In the genomic region with DNA sequence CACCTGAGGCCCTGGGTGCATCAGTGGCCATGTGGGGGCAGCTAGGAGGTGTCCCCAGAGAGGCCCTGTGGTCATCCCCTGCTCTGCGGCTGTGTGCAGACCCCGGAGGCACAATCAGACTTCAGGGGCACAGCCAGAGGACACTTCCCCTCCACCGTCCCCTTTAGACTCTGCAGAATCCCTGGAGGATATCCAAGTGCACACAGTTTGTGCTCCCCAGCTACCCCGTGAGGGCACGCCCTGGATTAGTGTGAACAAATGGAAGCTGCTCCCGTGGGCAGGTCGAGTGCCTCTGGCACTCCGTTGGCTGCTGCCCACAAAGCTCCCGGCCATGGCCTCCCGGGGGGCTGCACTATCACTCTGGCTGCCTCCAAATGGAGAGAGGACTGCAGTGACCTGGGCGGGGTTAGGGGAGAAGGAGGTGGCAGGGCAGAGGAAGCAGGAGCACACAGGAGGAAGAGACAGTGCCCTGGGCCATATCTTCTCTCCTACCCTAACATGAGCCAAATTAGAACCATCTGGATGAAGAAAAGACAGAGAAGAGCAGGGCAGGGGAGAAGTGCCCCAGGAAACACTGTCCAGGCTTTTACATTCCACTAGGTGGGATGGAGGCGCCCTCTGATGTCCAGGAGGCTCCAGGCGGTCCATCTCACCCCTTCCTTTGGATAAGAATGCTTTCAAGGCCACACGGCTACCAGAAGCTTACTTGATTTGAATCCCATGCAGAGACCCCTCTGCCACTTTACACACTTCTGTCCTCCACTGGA, we compare ENCODE assay signal across 9 cellular contexts. TPM values are rescaled to one million over a fixed set of nuclear protein-coding genes. Genes with fewer than 3 reads are reported as not detected.
DNase-seq lines count a peak whose midpoint lies in the region; ATAC-seq, FAIRE-seq and TF ChIP-seq lines count a peak whose summit lies in the region.
"Had no signal": no experiment of that assay in that cellular context is flagged by ENCODE, and none has a peak within 500 bp of the region (broad histone marks: within the 10 kb centered on the region; RNA-seq: fewer than 3 reads in every experiment).

No MANE protein-coding gene starts in this region.

- no peak for DNase-seq in AG09319 (ENCODE audit: extremely low read depth, low read depth)
- DNase-seq in GM23248 = peak; percentile 20
- DNase-seq in SK-N-DZ (ENCODE audit: low spot score) = peak; percentile 63
- peak; percentile 47 for DNase-seq in fibroblast of peridontal ligament (ENCODE audit: extremely low read depth)
- DNase-seq in COLO668 (lab: John Stamatoyannopoulos, UW; ENCODE audit: unreplicated experiment) = no peak
- DNase-seq in H54 (ENCODE audit: insufficient read length, low spot score) = no peak
- no peak for DNase-seq in NCI-H1105 (lab: John Stamatoyannopoulos, UW)
- DNase-seq: midbrain had no signal

- H2AFZ ChIP-seq in GM23248 = no peak overlapping the region

- no peaks in the 10 kb centered on the region for H3K27me3 ChIP-seq in GM23248 (replicated peaks; ENCODE audit: insufficient read depth)

- H3F3A ChIP-seq in GM23248 (ENCODE audit: insufficient read depth) = no peaks in the 10 kb centered on the region

- FAIRE-seq in H54 (lab: Jason Lieb, UNC) = no peak

- no peak overlapping the region for H3K9ac ChIP-seq in GM23248

- no peak overlapping the region for H3K4me2 ChIP-seq in GM23248 (ENCODE audit: unreplicated experiment)

- TF ChIP-seq POLR2A in H54 (IDR thresholded peaks at IDR 0.05; ENCODE audit: low read depth, low read length) = no peak

- in situ Hi-C loops in GM23248 (cut with MboI) = no loop called here

- no peak overlapping the region for H3K27ac ChIP-seq in GM23248

- H3K79me2 ChIP-seq in GM23248 (ENCODE audit: insufficient read depth) = no peaks in the 10 kb centered on the region

- no peaks in the 10 kb centered on the region for H4K20me1 ChIP-seq in GM23248 (ENCODE audit: insufficient read depth)

- no peak for ATAC-seq in GM19452 (IDR thresholded peaks at IDR 0.05; ENCODE audit: unreplicated experiment)

- no peak overlapping the region for H3K4me3 ChIP-seq in GM23248

- no peaks in the 10 kb centered on the region for H3K9me2 ChIP-seq in GM23248 (ENCODE audit: insufficient read depth)

- TF ChIP-seq CTCF in AG09319 (IDR thresholded peaks at IDR 0.05; ENCODE audit: low read depth, low read length) = peak; percentile 19

- WGBS in GM23248 (ENCODE audit: low coverage in 1 of 2, low lambda C conversion rate in 2 of 2, missing lambda C conversion rate in 2 of 2), 2 experiments = 50 to 54% methylated on average over 14 of the region's 14 CpGs

- no peaks in the 10 kb centered on the region for H3K9me3 ChIP-seq in GM23248 (ENCODE audit: low read depth)

- no peaks in the 10 kb centered on the region for H3K4me1 ChIP-seq in GM23248 (ENCODE audit: insufficient read depth)

- H3K36me3 ChIP-seq in GM23248 (ENCODE audit: low read depth) = no peaks in the 10 kb centered on the region

RNA-seq across cellular contexts. Expression of a gene that starts 29.5 kb away (rescaled TPM):
- total RNA-seq in GM23248 (2014; rRNA removed; shearing (Covaris generic)) = 22.3 and 27.3 TPM in 2 replicates
- polyA plus RNA-seq in GM23248 (2016; fragmentation: Nextera tagmentation; extraction: Ambion mirVana) = 29.7 and 32.9 TPM in 2 replicates
- 28.7 and 30.0 TPM in 2 replicates for polyA plus RNA-seq in SK-N-DZ (2014; cell fraction: cytosol; rRNA removed)
- polyA plus RNA-seq in SK-N-DZ (2014; cell fraction: nucleus; rRNA removed) = 70.2 and 104 TPM in 2 replicates

Comparison
In these comparisons a context has a peak if more than half of its experiments do, and no peak if none do; other contexts are left out.
1. DNase-seq: peak in GM23248 (single experiment), SK-N-DZ (single experiment) and fibroblast of peridontal ligament (single experiment); none in AG09319 (single experiment), COLO668 (single experiment), H54 (single experiment) and NCI-H1105 (single experiment).